ENCODE assay signal across 10 cellular contexts in the genomic region with DNA sequence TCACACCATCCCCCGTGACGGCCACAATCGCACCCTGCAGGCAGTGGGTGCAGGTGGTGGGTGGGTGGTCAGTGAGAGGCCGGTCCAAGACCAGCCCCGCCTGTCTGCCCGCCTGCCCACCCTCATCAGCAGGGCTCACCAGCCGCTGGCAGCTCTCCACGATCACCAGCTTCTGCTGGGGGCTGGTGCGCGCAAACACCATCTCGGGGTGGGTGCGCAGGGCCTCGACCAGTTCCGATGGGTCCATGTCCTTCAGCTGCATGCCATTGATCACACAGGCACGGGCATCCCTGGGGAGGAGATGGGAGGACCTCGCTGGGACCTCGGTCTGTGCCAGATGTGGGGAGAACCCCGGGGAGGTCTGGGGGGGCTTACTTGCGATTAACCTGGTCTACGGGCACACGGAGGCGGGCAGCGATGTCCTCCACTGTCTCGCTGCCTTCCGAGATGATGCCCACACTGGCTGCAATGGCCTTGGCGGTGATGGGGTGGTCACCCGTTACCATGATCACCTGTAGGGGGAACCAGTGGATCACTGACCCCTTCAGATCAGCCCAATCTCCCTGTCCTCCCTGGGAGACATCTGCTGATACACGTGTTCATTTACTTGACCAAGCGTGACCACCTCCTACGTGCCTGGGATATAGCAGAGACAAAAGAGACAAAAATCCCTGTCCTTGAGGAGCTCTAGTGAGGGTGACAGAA. TPM values are rescaled to one million over a fixed set of nuclear protein-coding genes. Genes with fewer than 3 reads are reported as not detected.
DNase-seq lines count a peak whose midpoint lies in the region; ATAC-seq and TF ChIP-seq lines count a peak whose summit lies in the region.
"Had no signal": no experiment of that assay in that cellular context is flagged by ENCODE, and none has a peak within 500 bp of the region (broad histone marks: within the 10 kb centered on the region; RNA-seq: fewer than 3 reads in every experiment).

No MANE protein-coding gene starts in this region.

- ATAC-seq in HG03520 (IDR thresholded peaks at IDR 0.05; ENCODE audit: unreplicated experiment) = no peak
- ATAC-seq in gastrocnemius medialis = no peak

- no peaks in the 10 kb centered on the region for H3K36me3 ChIP-seq in SJCRH30
- H3K36me3 ChIP-seq in gastrocnemius medialis = no peaks in the 10 kb centered on the region
- no peaks in the 10 kb centered on the region for H3K36me3 ChIP-seq in CD4-positive, alpha-beta memory T cell (ENCODE audit: insufficient read depth, low read length)

- no TSS peak for BruUV-seq in Calu3 (replicated peaks; lab: Mats Ljungman, UMichigan)

- CTCF ChIA-PET in Calu3 (lab: Charles Lee) = interaction anchor here (0.6 to 1.0 kb wide), 4 partner anchors 8 to 137 kb away, joined by 3 read pairs; a partner anchor contains a TSS
- CTCF ChIA-PET in CD4-positive, alpha-beta memory T cell (lab: Charles Lee; ENCODE audit: partially characterized antibody) = interaction anchor here (1.5 kb wide), 1 partner anchor 137 kb away, joined by 3 read pairs; no protein-coding TSS in a partner anchor

- TF ChIP-seq POLR2A in gastrocnemius medialis (IDR thresholded peaks at IDR 0.05) = no peak

- H3K27ac ChIP-seq in SJCRH30 (no peak overlapping the region), gastrocnemius medialis (no peak overlapping the region)
- H3K27ac ChIP-seq in CD4-positive, alpha-beta memory T cell (ENCODE audit: low read depth, low read length) = no peak overlapping the region

- H3K27ac Mint-ChIP-seq in Calu3 (ENCODE audit: unreplicated experiment) (no peak overlapping the region), HFFc6 (no peak overlapping the region)
- no peak overlapping the region for H3K27ac Mint-ChIP-seq in CD4-positive, alpha-beta memory T cell

- POLR2A ChIA-PET in CD4-positive, alpha-beta memory T cell (lab: Charles Lee; ENCODE audit: partially characterized antibody) = no interaction called here

- in situ Hi-C loops in gastrocnemius medialis (cut with MboI; ENCODE audit: low sequenced_read_pairs in 4 of 4) = no loop called here

- TF ChIP-seq CTCF in Calu3 (IDR thresholded peaks at IDR 0.05; ENCODE audit: unreplicated experiment) (peak; percentile 77), HFFc6 (IDR thresholded peaks at IDR 0.05) (peak; percentile 55), gastrocnemius medialis (IDR thresholded peaks at IDR 0.05 in 4 of 5, conservative IDR thresholded peaks at IDR 0.05 in 1 of 5) (no peak)

- H3K9me3 Mint-ChIP-seq in Calu3 (ENCODE audit: low read depth, unreplicated experiment) (no peaks in the 10 kb centered on the region), HFFc6 (no peaks in the 10 kb centered on the region)
- peaks cover 0 to 2% (median 0%) of the 10 kb centered on the region in 8 donors for H3K9me3 Mint-ChIP-seq in CD4-positive, alpha-beta memory T cell

- H3K27me3 ChIP-seq in SJCRH30 (no peaks in the 10 kb centered on the region), gastrocnemius medialis (peaks cover 15 to 24% (median 23%) of the 10 kb centered on the region in 3 donors)
- H3K27me3 ChIP-seq in CD4-positive, alpha-beta memory T cell (ENCODE audit: insufficient read depth, low read length) = peaks cover 5% of the 10 kb centered on the region

- H3K4me1 ChIP-seq in SJCRH30 (no peaks in the 10 kb centered on the region), gastrocnemius medialis (peaks cover 0 to 9% of the 10 kb centered on the region in 2 donors)
- H3K4me1 ChIP-seq in CD4-positive, alpha-beta memory T cell (ENCODE audit: insufficient read depth, low read length) = peaks cover 12% of the 10 kb centered on the region

- intact Hi-C loops in Calu3 (cut with micrococcal nuclease; ENCODE audit: unreplicated experiment) = loop anchor here (2.0 kb wide), 2 partner anchors 137 to 161 kb away; no protein-coding TSS in a partner anchor
- intact Hi-C loops in gastrocnemius medialis (cut with DNase I; ENCODE audit: low total_unique reads) = no loop called here
- intact Hi-C loops in CD4-positive, alpha-beta memory T cell (cut with micrococcal nuclease) = no loop called here

- H3K4me3 Mint-ChIP-seq in Calu3 (ENCODE audit: low read depth, unreplicated experiment) = no peak overlapping the region
- H3K4me3 Mint-ChIP-seq in HFFc6 = no peak overlapping the region
- peak overlapping the region in 2 of 8 donors; percentile 5 to 43 for H3K4me3 Mint-ChIP-seq in CD4-positive, alpha-beta memory T cell

- no peaks in the 10 kb centered on the region for H3K9me3 ChIP-seq in SJCRH30 (replicated peaks)
- H3K9me3 ChIP-seq in gastrocnemius medialis = no peaks in the 10 kb centered on the region
- H3K9me3 ChIP-seq in CD4-positive, alpha-beta memory T cell (ENCODE audit: control insufficient read depth in 1 of 2, low read length in 2 of 2) = no peaks in the 10 kb centered on the region

- no peak overlapping the region for H3K4me3 ChIP-seq in SJCRH30
- H3K4me3 ChIP-seq in gastrocnemius medialis = no peak overlapping the region
- no peak overlapping the region for H3K4me3 ChIP-seq in CD4-positive, alpha-beta memory T cell (ENCODE audit: low read length in 2 of 2)
- H3K4me3 ChIP-seq: lung had no signal

- DNase-seq in Calu3 (peak; percentile 71), HFFc6 (no peak), SJCRH30 (peak; percentile 73 to 79), islet precursor cell (peak; percentile 76), globus pallidus (ENCODE audit: low spot score) (no peak), gastrocnemius medialis (no peak)
- DNase-seq in CD4-positive, alpha-beta memory T cell = no peak
- DNase-seq: RPMI8226 had no signal

- H3K27me3 Mint-ChIP-seq in Calu3 (ENCODE audit: unreplicated experiment) (peaks cover 67% of the 10 kb centered on the region), HFFc6 (ENCODE audit: insufficient read depth) (peaks cover 29% of the 10 kb centered on the region)
- peaks cover 10 to 12% of the 10 kb centered on the region in 2 donors for H3K27me3 Mint-ChIP-seq in CD4-positive, alpha-beta memory T cell

- H3K36me3 Mint-ChIP-seq in Calu3 (ENCODE audit: insufficient read depth, unreplicated experiment) (peaks cover under 1% of the 10 kb centered on the region), HFFc6 (ENCODE audit: low read depth) (no peaks in the 10 kb centered on the region)
- H3K36me3 Mint-ChIP-seq in CD4-positive, alpha-beta memory T cell = no peaks in the 10 kb centered on the region

- no peaks in the 10 kb centered on the region for H3K4me1 Mint-ChIP-seq in Calu3 (ENCODE audit: low read depth, unreplicated experiment)
- H3K4me1 Mint-ChIP-seq in HFFc6 (ENCODE audit: low read depth) = no peaks in the 10 kb centered on the region
- H3K4me1 Mint-ChIP-seq in CD4-positive, alpha-beta memory T cell = peaks cover 7 to 19% (median 12%) of the 10 kb centered on the region in 4 donors

RNA-seq across cellular contexts. Expression of a gene that starts 8.0 kb away (rescaled TPM):
- total RNA-seq in Calu3 (2022) (not detected in 2 replicates), gastrocnemius medialis (not detected)
- total RNA-seq in HFFc6 (2021; fragmentation: NEBNext Ultra II Directional; extraction: Animal tissue kit (Norgen Biotek cat#: 25700)) = not detected
- total RNA-seq in SJCRH30 (2014; rRNA removed; shearing (Covaris generic)) = 0.14 TPM in 1 of 2 replicates, not detected in the other
- not detected for total RNA-seq in CD4-positive, alpha-beta memory T cell
- not detected for polyA plus RNA-seq in CD4-positive, alpha-beta memory T cell
- total RNA-seq: lung had no signal

RNA-seq across cellular contexts. Expression of a gene that starts 10.0 kb away (rescaled TPM):
- total RNA-seq in Calu3 (2022) = 114 and 118 TPM in 2 replicates
- total RNA-seq in HFFc6 (2021; fragmentation: NEBNext Ultra II Directional; extraction: Animal tissue kit (Norgen Biotek cat#: 25700)) = 100 to 1,000 TPM; 104 to 130 (median 115) TPM
- total RNA-seq in SJCRH30 (2014; rRNA removed; shearing (Covaris generic)) = 110 TPM in 2 replicates
- total RNA-seq in gastrocnemius medialis = 100 to 1,000 TPM in 3 of 4 donors, 10 to 100 TPM in 1; 86.2 to 145 (median 119) TPM
- 10 to 100 TPM; 41.3 to 41.9 TPM for total RNA-seq in CD4-positive, alpha-beta memory T cell
- polyA plus RNA-seq in CD4-positive, alpha-beta memory T cell = 100 to 1,000 TPM; 160 to 189 TPM

RNA-seq across cellular contexts. Expression of a gene that starts 22.2 kb away (rescaled TPM):
- total RNA-seq in Calu3 (2022) (not detected in 2 replicates), gastrocnemius medialis (not detected)
- total RNA-seq in HFFc6 (2021; fragmentation: NEBNext Ultra II Directional; extraction: Animal tissue kit (Norgen Biotek cat#: 25700)) = not detected
- total RNA-seq in SJCRH30 (2014; rRNA removed; shearing (Covaris generic)) = not detected in 2 replicates
- not detected for total RNA-seq in CD4-positive, alpha-beta memory T cell
- polyA plus RNA-seq in CD4-positive, alpha-beta memory T cell = not detected
- total RNA-seq: lung had no signal
- polyA plus RNA-seq: lung had no signal

RNA-seq across cellular contexts. Expression of a gene that starts 27.3 kb away (rescaled TPM):
- total RNA-seq in Calu3 (2022) (not detected in 2 replicates), gastrocnemius medialis (not detected)
- 1 to 10 TPM; 1.6 to 3.3 (median 2.0) TPM for total RNA-seq in HFFc6 (2021; fragmentation: NEBNext Ultra II Directional; extraction: Animal tissue kit (Norgen Biotek cat#: 25700))
- total RNA-seq in SJCRH30 (2014; rRNA removed; shearing (Covaris generic)) = not detected in 2 replicates
- total RNA-seq in CD4-positive, alpha-beta memory T cell = not detected
- polyA plus RNA-seq in CD4-positive, alpha-beta memory T cell = not detected

RNA-seq across cellular contexts. Expression of a gene that starts 30.5 kb away (rescaled TPM):
- total RNA-seq in Calu3 (2022) (not detected in 2 replicates), gastrocnemius medialis (not detected)
- not detected for total RNA-seq in HFFc6 (2021; fragmentation: NEBNext Ultra II Directional; extraction: Animal tissue kit (Norgen Biotek cat#: 25700))
- total RNA-seq in SJCRH30 (2014; rRNA removed; shearing (Covaris generic)) = not detected in 2 replicates
- not detected for total RNA-seq in CD4-positive, alpha-beta memory T cell
- polyA plus RNA-seq in CD4-positive, alpha-beta memory T cell = not detected
- total RNA-seq: lung had no signal
- polyA plus RNA-seq: lung had no signal

Comparison
In these comparisons a context has a peak if more than half of its experiments do, and no peak if none do; other contexts are left out.
1. DNase-seq: peak in Calu3 (single experiment), SJCRH30 (2 of 2) and islet precursor cell (single experiment); none in HFFc6 (single experiment), globus pallidus (single experiment), gastrocnemius medialis (0 of 2) and CD4-positive, alpha-beta memory T cell (0 of 5).
2. CTCF ChIP-seq: peak in Calu3 (single experiment) and HFFc6 (single experiment); none in gastrocnemius medialis (0 of 5).